8 cellular contexts compared by ENCODE assay signal in the genomic region with DNA sequence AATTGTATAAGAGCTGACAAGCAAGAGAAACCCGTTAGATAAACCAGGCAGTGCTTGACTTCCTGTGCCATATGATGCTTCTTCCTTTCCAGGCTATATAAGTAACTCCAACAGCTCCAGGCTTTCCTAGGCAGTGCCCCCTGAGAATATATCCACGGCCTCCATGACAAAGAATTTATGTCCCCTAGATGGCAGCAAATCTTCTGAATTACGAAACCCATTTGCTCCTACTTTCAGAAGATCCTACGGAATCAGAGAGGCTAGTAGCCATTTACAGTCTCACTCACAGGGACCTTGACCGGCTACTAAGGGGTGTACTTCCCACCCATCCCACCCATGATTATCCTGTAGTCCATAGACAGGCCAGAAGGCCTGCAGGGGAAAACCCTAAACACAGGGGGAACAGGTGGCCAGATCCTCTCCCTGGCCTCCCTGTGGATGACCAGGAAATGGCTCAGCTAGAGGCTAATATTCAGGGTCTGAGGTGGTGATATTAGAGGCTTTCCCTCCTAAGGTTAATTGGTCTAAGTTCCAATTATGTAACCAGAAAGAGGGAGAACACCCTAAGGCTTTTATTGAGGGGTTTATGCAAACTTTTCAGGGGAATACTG.
DNase-seq lines count a peak whose midpoint lies in the region; ATAC-seq and TF ChIP-seq lines count a peak whose summit lies in the region.

No MANE protein-coding gene starts in this region.

- no peak overlapping the region for H3K4me3 ChIP-seq in ascending aorta

- CTCF ChIA-PET in WTC11 (lab: Charles Lee): interaction anchor here (0.6 to 2.5 kb wide), 25 partner anchors 9 to 347 kb away, joined by 3 to 20 read pairs (median 4); a partner anchor contains a TSS

- intact Hi-C loops in ascending aorta (cut with DNase I): no loop called here

- DNase-seq in HuH-7 (ENCODE audit: low spot score): peak; percentile 20
- no peak for DNase-seq in WTC11 (ENCODE audit: low spot score)
- peak; percentile 15 for DNase-seq in kidney glomerular epithelial cell (lab: John Stamatoyannopoulos, UW)
- no peak for DNase-seq in activated naive CD8-positive, alpha-beta T cell treated with anti-CD3 and anti-CD28 coated beads for 36 hours
- no peak for DNase-seq in ascending aorta (ENCODE audit: low spot score in 2 of 2)

- H3K9me3 ChIP-seq in ascending aorta: no peaks in the 10 kb centered on the region

- H3K27ac ChIP-seq in C4-2B (no peak overlapping the region), ascending aorta (no peak overlapping the region)

- H3K27ac Mint-ChIP-seq in WTC11: no peak overlapping the region
- no peak overlapping the region for H3K27ac Mint-ChIP-seq in activated naive CD8-positive, alpha-beta T cell treated with anti-CD3 and anti-CD28 coated beads for 36 hours

- POLR2A ChIA-PET in WTC11 (lab: Charles Lee): no interaction called here

- TF ChIP-seq CTCF in C4-2B (conservative IDR thresholded peaks at IDR 0.05): peak; percentile 64
- TF ChIP-seq CTCF in WTC11 (IDR thresholded peaks at IDR 0.05): no peak; the same call in 1 of the 2 replicates
- TF ChIP-seq CTCF in ascending aorta (IDR thresholded peaks at IDR 0.05): peak in 1 of 3 experiments; percentile 7

- H3K36me3 Mint-ChIP-seq in WTC11: peaks cover 13% of the 10 kb centered on the region
- no peaks in the 10 kb centered on the region for H3K36me3 Mint-ChIP-seq in activated naive CD8-positive, alpha-beta T cell treated with anti-CD3 and anti-CD28 coated beads for 36 hours

- peak; percentile 82 for ATAC-seq in WTC11
- ATAC-seq in HG02763 (IDR thresholded peaks at IDR 0.05; ENCODE audit: unreplicated experiment): no peak
- no peak for ATAC-seq in GM19397 (IDR thresholded peaks at IDR 0.05; ENCODE audit: unreplicated experiment)

- H3K27me3 Mint-ChIP-seq in WTC11 (ENCODE audit: low read depth): no peaks in the 10 kb centered on the region
- no peaks in the 10 kb centered on the region for H3K27me3 Mint-ChIP-seq in activated naive CD8-positive, alpha-beta T cell treated with anti-CD3 and anti-CD28 coated beads for 36 hours

- no peaks in the 10 kb centered on the region for H3K36me3 ChIP-seq in ascending aorta

- H3K4me1 Mint-ChIP-seq in WTC11: peaks cover 44% of the 10 kb centered on the region
- peaks cover 10% of the 10 kb centered on the region for H3K4me1 Mint-ChIP-seq in activated naive CD8-positive, alpha-beta T cell treated with anti-CD3 and anti-CD28 coated beads for 36 hours

- peaks cover 22% of the 10 kb centered on the region for H3K9me3 Mint-ChIP-seq in WTC11
- H3K9me3 Mint-ChIP-seq in activated naive CD8-positive, alpha-beta T cell treated with anti-CD3 and anti-CD28 coated beads for 36 hours: no peaks in the 10 kb centered on the region

- no peaks in the 10 kb centered on the region for H3K4me1 ChIP-seq in ascending aorta

- H3K4me3 Mint-ChIP-seq in WTC11: no peak overlapping the region
- no peak overlapping the region for H3K4me3 Mint-ChIP-seq in activated naive CD8-positive, alpha-beta T cell treated with anti-CD3 and anti-CD28 coated beads for 36 hours

- no peaks in the 10 kb centered on the region for H3K27me3 ChIP-seq in ascending aorta

TF ChIP-seq in WTC11, 78 proteins besides CTCF, POLR2A, EP300 and RAD21:
- TF ChIP-seq, protein P1, sequence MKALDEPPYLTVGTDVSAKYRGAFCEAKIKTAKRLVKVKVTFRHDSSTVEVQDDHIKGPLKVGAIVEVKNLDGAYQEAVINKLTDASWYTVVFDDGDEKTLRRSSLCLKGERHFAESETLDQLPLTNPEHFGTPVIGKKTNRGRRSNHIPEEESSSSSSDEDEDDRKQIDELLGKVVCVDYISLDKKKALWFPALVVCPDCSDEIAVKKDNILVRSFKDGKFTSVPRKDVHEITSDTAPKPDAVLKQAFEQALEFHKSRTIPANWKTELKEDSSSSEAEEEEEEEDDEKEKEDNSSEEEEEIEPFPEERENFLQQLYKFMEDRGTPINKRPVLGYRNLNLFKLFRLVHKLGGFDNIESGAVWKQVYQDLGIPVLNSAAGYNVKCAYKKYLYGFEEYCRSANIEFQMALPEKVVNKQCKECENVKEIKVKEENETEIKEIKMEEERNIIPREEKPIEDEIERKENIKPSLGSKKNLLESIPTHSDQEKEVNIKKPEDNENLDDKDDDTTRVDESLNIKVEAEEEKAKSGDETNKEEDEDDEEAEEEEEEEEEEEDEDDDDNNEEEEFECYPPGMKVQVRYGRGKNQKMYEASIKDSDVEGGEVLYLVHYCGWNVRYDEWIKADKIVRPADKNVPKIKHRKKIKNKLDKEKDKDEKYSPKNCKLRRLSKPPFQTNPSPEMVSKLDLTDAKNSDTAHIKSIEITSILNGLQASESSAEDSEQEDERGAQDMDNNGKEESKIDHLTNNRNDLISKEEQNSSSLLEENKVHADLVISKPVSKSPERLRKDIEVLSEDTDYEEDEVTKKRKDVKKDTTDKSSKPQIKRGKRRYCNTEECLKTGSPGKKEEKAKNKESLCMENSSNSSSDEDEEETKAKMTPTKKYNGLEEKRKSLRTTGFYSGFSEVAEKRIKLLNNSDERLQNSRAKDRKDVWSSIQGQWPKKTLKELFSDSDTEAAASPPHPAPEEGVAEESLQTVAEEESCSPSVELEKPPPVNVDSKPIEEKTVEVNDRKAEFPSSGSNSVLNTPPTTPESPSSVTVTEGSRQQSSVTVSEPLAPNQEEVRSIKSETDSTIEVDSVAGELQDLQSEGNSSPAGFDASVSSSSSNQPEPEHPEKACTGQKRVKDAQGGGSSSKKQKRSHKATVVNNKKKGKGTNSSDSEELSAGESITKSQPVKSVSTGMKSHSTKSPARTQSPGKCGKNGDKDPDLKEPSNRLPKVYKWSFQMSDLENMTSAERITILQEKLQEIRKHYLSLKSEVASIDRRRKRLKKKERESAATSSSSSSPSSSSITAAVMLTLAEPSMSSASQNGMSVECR (CRISPR knock-in tag; IDR thresholded peaks at IDR 0.05; ENCODE audit: borderline replicate concordance): no peak
- TF ChIP-seq, protein P2, sequence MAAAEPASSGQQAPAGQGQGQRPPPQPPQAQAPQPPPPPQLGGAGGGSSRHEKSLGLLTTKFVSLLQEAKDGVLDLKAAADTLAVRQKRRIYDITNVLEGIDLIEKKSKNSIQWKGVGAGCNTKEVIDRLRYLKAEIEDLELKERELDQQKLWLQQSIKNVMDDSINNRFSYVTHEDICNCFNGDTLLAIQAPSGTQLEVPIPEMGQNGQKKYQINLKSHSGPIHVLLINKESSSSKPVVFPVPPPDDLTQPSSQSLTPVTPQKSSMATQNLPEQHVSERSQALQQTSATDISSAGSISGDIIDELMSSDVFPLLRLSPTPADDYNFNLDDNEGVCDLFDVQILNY (CRISPR knock-in tag; IDR thresholded peaks at IDR 0.05): no peak
- TF ChIP-seq NFYB (CRISPR knock-in tag; conservative IDR thresholded peaks at IDR 0.05; ENCODE audit: low read depth): no peak
- TF ChIP-seq CREB1 (CRISPR knock-in tag; IDR thresholded peaks at IDR 0.05): no peak
- no peak for TF ChIP-seq ZBTB21 (CRISPR knock-in tag; IDR thresholded peaks at IDR 0.05; ENCODE audit: borderline replicate concordance)
- no peak for TF ChIP-seq JAZF1 (CRISPR knock-in tag; IDR thresholded peaks at IDR 0.05)
- no peak for TF ChIP-seq GABPB1 (CRISPR knock-in tag; IDR thresholded peaks at IDR 0.05)
- no peak for TF ChIP-seq ZNF138 (CRISPR knock-in tag; conservative IDR thresholded peaks at IDR 0.05)
- no peak for TF ChIP-seq TEAD4 (CRISPR knock-in tag; IDR thresholded peaks at IDR 0.05)

Comparison
In these comparisons a context has a peak if more than half of its experiments do, and no peak if none do; other contexts are left out.
1. DNase-seq: peak in HuH-7 (single experiment) and kidney glomerular epithelial cell (single experiment); none in WTC11 (single experiment), activated naive CD8-positive, alpha-beta T cell treated with anti-CD3 and anti-CD28 coated beads for 36 hours (single experiment) and ascending aorta (0 of 2).